In the genomic region with DNA sequence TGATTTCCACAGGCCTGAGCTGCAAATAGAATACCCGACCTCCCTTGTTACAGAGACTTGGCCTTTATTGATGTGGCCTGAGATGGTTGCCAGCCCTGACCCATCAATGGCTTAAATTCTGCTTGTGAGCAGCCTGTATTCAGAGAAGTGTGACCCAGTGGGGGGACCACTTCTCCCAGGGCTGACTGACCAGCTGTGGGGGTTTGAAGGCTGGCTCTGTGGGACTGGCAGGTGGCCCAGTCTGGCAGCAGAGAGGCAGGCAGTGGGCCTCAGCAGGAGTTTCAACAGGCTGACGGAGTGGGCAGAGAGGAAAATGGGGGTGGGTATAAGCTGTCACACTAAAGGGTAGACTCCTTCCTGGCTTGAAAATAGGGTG, we compare ENCODE assay signal across 1 cellular context.
TF ChIP-seq lines count a peak whose summit lies in the region.

No MANE protein-coding gene starts in this region.

TF ChIP-seq in IMR-90, 13 proteins besides CTCF, POLR2A, EP300 and RAD21 (continued from another document):
- TF ChIP-seq RCOR1 (IDR thresholded peaks at IDR 0.05; ENCODE audit: insufficient replicate concordance, low read length) = no peak
- TF ChIP-seq SMC3 (IDR thresholded peaks at IDR 0.05; ENCODE audit: low read depth, low read length) = no peak
- no peak for TF ChIP-seq MAFK (IDR thresholded peaks at IDR 0.05; ENCODE audit: low read depth, low read length)
- TF ChIP-seq BHLHE40 (IDR thresholded peaks at IDR 0.05; ENCODE audit: low read depth, low read length) = no peak
- TF ChIP-seq NFE2L2 (IDR thresholded peaks at IDR 0.05; ENCODE audit: low read depth, low read length) = no peak
